In genomic region chr13:56166864-56167263, GRCh38 we compare ENCODE assay signal across 37 cellular contexts.
"Had no signal": no experiment of that assay in that cellular context is flagged by ENCODE, and none has a peak within 500 bp of the region (broad histone marks: within the 10 kb centered on the region; RNA-seq: fewer than 3 reads in every experiment).

No MANE protein-coding gene starts in this region.

- ATAC-seq: activated CD4-positive, CD25-positive, alpha-beta regulatory T cell treated with anti-CD3 and anti-CD28 coated beads, Interleukin-2, amount 50 U/mL, for 24 hours; gastroesophageal sphincter; left colon; sciatic nerve; stimulated activated memory B cell treated with anti-CD40 and anti-IgM and Interleukin-4, amounts not matched to agents 10 μg/mL and 1 μg/mL and 100 μg/mL, for 72 hours had no signal

- H3K27me3 ChIP-seq: ascending aorta, cardiac muscle cell, dorsolateral prefrontal cortex, gastroesophageal sphincter, hepatocyte, ovary, stomach, suprapubic skin, tibial artery had no signal

- H2AFZ ChIP-seq: hepatocyte had no signal

- H3K4me2 ChIP-seq: hepatocyte had no signal

- H3K36me3 Mint-ChIP-seq: activated CD4-positive, alpha-beta memory T cell treated with anti-CD3 and anti-CD28 coated beads for 36 hours; activated naive CD4-positive, alpha-beta T cell treated with anti-CD3 and anti-CD28 coated beads, Interleukin-2, amount 10 ng/mL, durations not matched to agents 7 days and 5 days; activated naive CD8-positive, alpha-beta T cell treated with anti-CD3 and anti-CD28 coated beads, Interleukin-2, amount 10 ng/mL, durations not matched to agents 7 days and 5 days; brain; immature natural killer cell; mesothelial cell of epicardium; naive B cell; stimulated activated memory B cell treated with anti-CD40 and anti-IgM and Interleukin-4, amounts not matched to agents 10 μg/mL and 1 μg/mL and 100 μg/mL, for 72 hours had no signal

- H3K4me3 ChIP-seq: ascending aorta, cardiac muscle cell, coronary artery, dorsolateral prefrontal cortex, gastroesophageal sphincter, hepatocyte, ovary, skin epidermis, stomach, suprapubic skin, tibial artery had no signal

- H3K79me2 ChIP-seq: hepatocyte had no signal

- H3K4me3 Mint-ChIP-seq: activated CD4-positive, alpha-beta memory T cell treated with anti-CD3 and anti-CD28 coated beads for 36 hours; activated CD4-positive, alpha-beta T cell treated with anti-CD3 and anti-CD28 coated beads, Interleukin-2, amount 10 ng/mL, durations not matched to agents 24 days and 14 days; activated naive CD4-positive, alpha-beta T cell treated with anti-CD3 and anti-CD28 coated beads, Interleukin-2, amount 10 ng/mL, durations not matched to agents 7 days and 5 days; activated naive CD8-positive, alpha-beta T cell treated with anti-CD3 and anti-CD28 coated beads, Interleukin-2, amount 10 ng/mL, durations not matched to agents 7 days and 5 days; activated T-cell treated with anti-CD3 and anti-CD28 coated beads, Interleukin-2, amount 50 U/mL, for 24 hours; brain; immature natural killer cell; mesothelial cell of epicardium; naive B cell; nephron progenitor cell; stimulated activated memory B cell treated with anti-CD40 and anti-IgM and Interleukin-4, amounts not matched to agents 10 μg/mL and 1 μg/mL and 100 μg/mL, for 72 hours had no signal

- H3K27me3 Mint-ChIP-seq: activated CD4-positive, alpha-beta memory T cell treated with anti-CD3 and anti-CD28 coated beads for 36 hours; activated CD4-positive, alpha-beta T cell treated with anti-CD3 and anti-CD28 coated beads, Interleukin-2, amount 10 ng/mL, durations not matched to agents 24 days and 14 days; activated naive CD4-positive, alpha-beta T cell treated with anti-CD3 and anti-CD28 coated beads, Interleukin-2, amount 10 ng/mL, durations not matched to agents 7 days and 5 days; activated naive CD8-positive, alpha-beta T cell treated with anti-CD3 and anti-CD28 coated beads, Interleukin-2, amount 10 ng/mL, durations not matched to agents 7 days and 5 days; activated T-cell treated with anti-CD3 and anti-CD28 coated beads, Interleukin-2, amount 50 U/mL, for 24 hours; naive B cell; progenitor cell of endocrine pancreas; stimulated activated memory B cell treated with anti-CD40 and anti-IgM and Interleukin-4, amounts not matched to agents 10 μg/mL and 1 μg/mL and 100 μg/mL, for 72 hours had no signal

- DNase-seq: activated CD4-positive, alpha-beta memory T cell treated with anti-CD3 and anti-CD28 coated beads for 36 hours; activated CD4-positive, alpha-beta T cell treated with anti-CD3 and anti-CD28 coated beads, Interleukin-2, amount 10 ng/mL, durations not matched to agents 24 days and 14 days; activated CD8-positive, alpha-beta memory T cell treated with anti-CD3 and anti-CD28 coated beads, Interleukin-2, amount 50 U/mL, for 48 hours; activated gamma-delta T cell; activated naive CD4-positive, alpha-beta T cell treated with anti-CD3 and anti-CD28 coated beads, Interleukin-2, amount 10 ng/mL, durations not matched to agents 7 days and 5 days; activated naive CD8-positive, alpha-beta T cell treated with anti-CD3 and anti-CD28 coated beads, Interleukin-2, amount 10 ng/mL, durations not matched to agents 7 days and 5 days; activated T-cell treated with anti-CD3 and anti-CD28 coated beads, Interleukin-2, amount 50 U/mL, for 24 hours; cerebellar nuclear complex; dorsolateral prefrontal cortex; effector memory CD4-positive, alpha-beta T cell; erythroblast; immature natural killer cell; kidney; left colon; mammary epithelial cell; naive B cell; nephron progenitor cell; ovary; stimulated activated CD4-positive, alpha-beta T cell treated with anti-CD3 and anti-CD28 coated beads, Interleukin-12 subunit alpha, Interleukin-12 subunit beta, amount 100 ng/mL, for 4 hours; stimulated activated CD4-positive, alpha-beta T cell treated with anti-CD3 and anti-CD28 coated beads, Interleukin-4, amount 100 ng/mL, for 1 hour; stomach; tibial artery had no signal

- H3K9me3 ChIP-seq: ascending aorta, gastroesophageal sphincter, ovary, suprapubic skin, tibial artery had no signal

- H3K4me1 Mint-ChIP-seq: activated CD4-positive, alpha-beta T cell treated with anti-CD3 and anti-CD28 coated beads, Interleukin-2, amount 10 ng/mL, durations not matched to agents 24 days and 14 days; activated naive CD4-positive, alpha-beta T cell treated with anti-CD3 and anti-CD28 coated beads, Interleukin-2, amount 10 ng/mL, durations not matched to agents 7 days and 5 days; activated naive CD8-positive, alpha-beta T cell treated with anti-CD3 and anti-CD28 coated beads, Interleukin-2, amount 10 ng/mL, durations not matched to agents 7 days and 5 days; brain; immature natural killer cell; mesothelial cell of epicardium; naive B cell; nephron progenitor cell; stimulated activated memory B cell treated with anti-CD40 and anti-IgM and Interleukin-4, amounts not matched to agents 10 μg/mL and 1 μg/mL and 100 μg/mL, for 72 hours had no signal

- H3K27ac ChIP-seq: ascending aorta, cardiac muscle cell, coronary artery, dorsolateral prefrontal cortex, gastroesophageal sphincter, hepatocyte, ovary, skin epidermis, stomach, suprapubic skin, tibial artery, VCaP had no signal

- H3K36me3 ChIP-seq: ascending aorta, cardiac muscle cell, gastroesophageal sphincter, ovary, stomach, suprapubic skin, tibial artery had no signal

- H3K4me1 ChIP-seq: ascending aorta, gastroesophageal sphincter, stomach, suprapubic skin, tibial artery had no signal

- H3K27ac Mint-ChIP-seq: activated CD4-positive, alpha-beta memory T cell treated with anti-CD3 and anti-CD28 coated beads for 36 hours; activated CD4-positive, alpha-beta T cell treated with anti-CD3 and anti-CD28 coated beads, Interleukin-2, amount 10 ng/mL, durations not matched to agents 24 days and 14 days; activated naive CD4-positive, alpha-beta T cell treated with anti-CD3 and anti-CD28 coated beads, Interleukin-2, amount 10 ng/mL, durations not matched to agents 7 days and 5 days; activated naive CD8-positive, alpha-beta T cell treated with anti-CD3 and anti-CD28 coated beads, Interleukin-2, amount 10 ng/mL, durations not matched to agents 7 days and 5 days; activated T-cell treated with anti-CD3 and anti-CD28 coated beads, Interleukin-2, amount 50 U/mL, for 24 hours; brain; immature natural killer cell; mesothelial cell of epicardium; naive B cell; nephron progenitor cell; progenitor cell of endocrine pancreas; stimulated activated memory B cell treated with anti-CD40 and anti-IgM and Interleukin-4, amounts not matched to agents 10 μg/mL and 1 μg/mL and 100 μg/mL, for 72 hours had no signal

- FAIRE-seq: kidney, TTC549 had no signal

- H3K9me3 Mint-ChIP-seq: brain had no signal
